21 cellular contexts compared by ENCODE assay signal in the genomic region with DNA sequence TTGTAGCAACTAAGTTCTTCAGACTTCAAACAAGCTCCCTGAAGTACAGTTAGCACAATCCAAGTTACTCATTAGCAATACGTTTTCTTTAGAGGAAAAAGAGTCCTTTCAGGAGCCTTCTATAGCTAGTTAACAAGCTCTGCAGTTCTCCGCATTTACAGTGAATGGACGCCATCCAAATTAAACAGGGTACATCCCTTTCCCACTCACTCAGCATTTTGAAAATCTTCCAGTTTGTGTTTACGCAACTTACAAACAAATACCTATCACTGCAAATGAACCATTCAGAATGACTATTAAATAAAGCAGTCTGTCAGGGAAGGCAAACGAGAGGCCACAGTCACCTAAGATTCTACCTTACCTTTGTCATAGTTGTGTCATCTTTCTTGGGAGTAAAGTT.
A peak's percentile ranks its signal among the peaks of the same experiment; 100 is the strongest.
DNase-seq lines count a peak whose midpoint lies in the region; ATAC-seq, FAIRE-seq and TF ChIP-seq lines count a peak whose summit lies in the region.
"Had no signal": no experiment of that assay in that cellular context is flagged by ENCODE, and none has a peak within 500 bp of the region (broad histone marks: within the 10 kb centered on the region; RNA-seq: fewer than 3 reads in every experiment).

No MANE protein-coding gene starts in this region.

- H3K27me3 ChIP-seq in adipocyte (replicated peaks; ENCODE audit: control insufficient read depth, insufficient read depth, low read length) = no peaks in the 10 kb centered on the region
- H3K27me3 ChIP-seq: BE2C had no signal

- H3K4me1 ChIP-seq in adipocyte (ENCODE audit: control insufficient read depth, insufficient read depth, low read length) = peaks cover 8% of the 10 kb centered on the region
- H3K4me1 ChIP-seq: BE2C had no signal

- no peak overlapping the region for H3K9ac ChIP-seq in adipocyte (ENCODE audit: low read length)

- no peak overlapping the region for H3K4me3 ChIP-seq in adipocyte (ENCODE audit: low read length)
- H3K4me3 ChIP-seq in fibroblast of pulmonary artery (replicated peaks; ENCODE audit: low read depth, low read length) = no peak overlapping the region

- no peaks in the 10 kb centered on the region for H3K27me3 Mint-ChIP-seq in neural crest cell (ENCODE audit: low read depth)
- H3K27me3 Mint-ChIP-seq: activated B cell treated with CpG ODN at 0.5 μM for 24 hours had no signal

- H3K36me3 ChIP-seq in adipocyte (ENCODE audit: control insufficient read depth, insufficient read depth, low read length, severe bottlenecking) = peaks cover 7% of the 10 kb centered on the region
- H3K36me3 ChIP-seq: BE2C had no signal

- TF ChIP-seq CTCF in fibroblast of pulmonary artery (IDR thresholded peaks at IDR 0.05; ENCODE audit: low read length, missing control alignments) = no peak
- no peak for TF ChIP-seq CTCF in neural crest cell (conservative IDR thresholded peaks at IDR 0.05)

- no peak for FAIRE-seq in frontal cortex (lab: Jason Lieb, UNC)

- no peak for ATAC-seq in HG02884 (IDR thresholded peaks at IDR 0.05; ENCODE audit: unreplicated experiment)

- DNase-seq in HuH-7.5 (ENCODE audit: low spot score) (peak; percentile 13), adipocyte (ENCODE audit: low read depth) (peak; percentile 28), fibroblast of pulmonary artery (ENCODE audit: low read depth) (peak; percentile 72), neural crest cell (ENCODE audit: low read depth, low spot score) (no peak), EL (no peak), frontal cortex (ENCODE audit: low spot score in 2 of 2) (no peak), NCI-H510A (lab: John Stamatoyannopoulos, UW) (no peak)
- DNase-seq: activated B cell treated with CpG ODN at 0.5 μM for 24 hours; activated CD8-positive, alpha-beta memory T cell treated with anti-CD3 and anti-CD28 coated beads for 24 hours; BE2C; cerebellar nuclear complex; endodermal cell; HCEC 1CT; immature natural killer cell; NCI-H1694; NCI-H446; SIG-M5; stimulated activated CD4-positive, alpha-beta T cell treated with anti-CD3 and anti-CD28 coated beads, Interleukin-4, amount 100 ng/mL, for 1 hour; substantia nigra had no signal

- H3K9me3 Mint-ChIP-seq in neural crest cell = no peaks in the 10 kb centered on the region
- H3K9me3 Mint-ChIP-seq: activated B cell treated with CpG ODN at 0.5 μM for 24 hours; endodermal cell; immature natural killer cell; T-helper 1 cell treated with Interleukin-12 subunit alpha and Interleukin-12 subunit beta and Interleukin-4 antibody, amounts not matched to agents 30 μg/mL and 1 μg/mL, for 36 hours had no signal

- peak overlapping the region; percentile 7 for H3K27ac Mint-ChIP-seq in neural crest cell (ENCODE audit: unreplicated experiment)
- H3K27ac Mint-ChIP-seq: activated B cell treated with CpG ODN at 0.5 μM for 24 hours; endodermal cell; immature natural killer cell; T-helper 1 cell treated with Interleukin-12 subunit alpha and Interleukin-12 subunit beta and Interleukin-4 antibody, amounts not matched to agents 30 μg/mL and 1 μg/mL, for 36 hours had no signal

- H3K4me3 Mint-ChIP-seq in neural crest cell = no peak overlapping the region
- H3K4me3 Mint-ChIP-seq: activated B cell treated with CpG ODN at 0.5 μM for 24 hours; endodermal cell; immature natural killer cell; T-helper 1 cell treated with Interleukin-12 subunit alpha and Interleukin-12 subunit beta and Interleukin-4 antibody, amounts not matched to agents 30 μg/mL and 1 μg/mL, for 36 hours had no signal

- peaks cover 4% of the 10 kb centered on the region for H3K4me1 Mint-ChIP-seq in neural crest cell
- H3K4me1 Mint-ChIP-seq: activated B cell treated with CpG ODN at 0.5 μM for 24 hours, immature natural killer cell had no signal

- no peaks in the 10 kb centered on the region for H3K9me3 ChIP-seq in adipocyte (ENCODE audit: control insufficient read depth, low read length)
- H3K9me3 ChIP-seq: BE2C had no signal

- no peaks in the 10 kb centered on the region for H3K36me3 Mint-ChIP-seq in neural crest cell (ENCODE audit: low read depth)

Comparison
In these comparisons a context has a peak if more than half of its experiments do, and no peak if none do; other contexts are left out.
1. DNase-seq: peak in HuH-7.5 (single experiment), adipocyte (single experiment) and fibroblast of pulmonary artery (single experiment); none in neural crest cell (single experiment), EL (single experiment), frontal cortex (0 of 2) and NCI-H510A (single experiment).